9 cellular contexts compared by ENCODE assay signal in genomic region chr2:19538411-19538963, GRCh38.
DNase-seq lines count a peak whose midpoint lies in the region; ATAC-seq, FAIRE-seq and TF ChIP-seq lines count a peak whose summit lies in the region.
"Had no signal": no experiment of that assay in that cellular context is flagged by ENCODE, and none has a peak within 500 bp of the region (broad histone marks: within the 10 kb centered on the region; RNA-seq: fewer than 3 reads in every experiment).

No MANE protein-coding gene starts in this region.

- H3K9ac ChIP-seq in skeletal muscle satellite cell (ENCODE audit: low read depth, low read length) = peak overlapping the region; percentile 27

- H3K27ac ChIP-seq in gastroesophageal sphincter = peak overlapping the region; percentile 41 to 71 (median 64)

- peak; percentile 99 for FAIRE-seq in H54 (lab: Jason Lieb, UNC)

- no peak overlapping the region for H3K4me3 ChIP-seq in gastroesophageal sphincter
- peak overlapping the region; percentile 0 for H3K4me3 ChIP-seq in skeletal muscle satellite cell (ENCODE audit: low read length)

- no peak overlapping the region for H3K27ac Mint-ChIP-seq in activated CD4-positive, alpha-beta memory T cell treated with anti-CD3 and anti-CD28 coated beads for 36 hours

- H3K4me1 ChIP-seq in gastroesophageal sphincter (peaks cover 0 to 17% (median 0%) of the 10 kb centered on the region in 3 donors), skeletal muscle satellite cell (ENCODE audit: control insufficient read depth, insufficient read depth, low read length) (peaks cover 55% of the 10 kb centered on the region)

- CTCF ChIA-PET in activated CD4-positive, alpha-beta memory T cell treated with anti-CD3 and anti-CD28 coated beads for 36 hours (lab: Charles Lee) = no interaction called here

- WGBS in gastroesophageal sphincter (ENCODE audit: low coverage in 1 of 2), 2 donors = 14 to 16% methylated on average over 7 of the region's 7 CpGs

- H3K27me3 Mint-ChIP-seq in activated CD4-positive, alpha-beta memory T cell treated with anti-CD3 and anti-CD28 coated beads for 36 hours = no peaks in the 10 kb centered on the region

- TF ChIP-seq POLR2A in H54 (IDR thresholded peaks at IDR 0.05; ENCODE audit: low read depth, low read length) = no peak
- no peak for TF ChIP-seq POLR2A in gastroesophageal sphincter (IDR thresholded peaks at IDR 0.05)

- no peak overlapping the region for H3K4me3 Mint-ChIP-seq in activated CD4-positive, alpha-beta memory T cell treated with anti-CD3 and anti-CD28 coated beads for 36 hours

- no peaks in the 10 kb centered on the region for H3K36me3 Mint-ChIP-seq in activated CD4-positive, alpha-beta memory T cell treated with anti-CD3 and anti-CD28 coated beads for 36 hours

- ATAC-seq in SK-N-SH treated with all-trans-retinoic acid at 6 μM for 48 hours = peak; percentile 84
- ATAC-seq in gastroesophageal sphincter = peak; percentile 86
- no peak for ATAC-seq in HG03354 (IDR thresholded peaks at IDR 0.05; ENCODE audit: poor library complexity, severe bottlenecking, unreplicated experiment)
- ATAC-seq in HG03520 (IDR thresholded peaks at IDR 0.05; ENCODE audit: unreplicated experiment) = no peak

- DNase-seq in H54 (ENCODE audit: insufficient read length, low spot score) = peak; percentile 27
- no peak for DNase-seq in NCI-H510A treated with DMSO at 0.1 percent for 48 hours (lab: John Stamatoyannopoulos, UW)
- DNase-seq in activated CD4-positive, alpha-beta memory T cell treated with anti-CD3 and anti-CD28 coated beads for 36 hours = no peak
- DNase-seq: stimulated activated CD4-positive, alpha-beta T cell treated with anti-CD3 and anti-CD28 coated beads, Interleukin-4, amount 100 ng/mL, for 1 hour had no signal

- H3K36me3 ChIP-seq in gastroesophageal sphincter (no peaks in the 10 kb centered on the region), skeletal muscle satellite cell (ENCODE audit: insufficient read depth, low read length) (no peaks in the 10 kb centered on the region)

- H3K9me3 ChIP-seq in gastroesophageal sphincter = no peaks in the 10 kb centered on the region
- H3K9me3 ChIP-seq in skeletal muscle satellite cell (replicated peaks; ENCODE audit: low read length) = no peaks in the 10 kb centered on the region

- no peaks in the 10 kb centered on the region for H3K27me3 ChIP-seq in gastroesophageal sphincter
- H3K27me3 ChIP-seq in skeletal muscle satellite cell (ENCODE audit: control insufficient read depth, insufficient read depth, low read length) = no peaks in the 10 kb centered on the region

- H3K4me2 ChIP-seq in skeletal muscle satellite cell (ENCODE audit: low read length) = peak overlapping the region; percentile 51

- H3K9me3 Mint-ChIP-seq in activated CD4-positive, alpha-beta memory T cell treated with anti-CD3 and anti-CD28 coated beads for 36 hours = no peaks in the 10 kb centered on the region

- intact Hi-C loops in activated CD4-positive, alpha-beta memory T cell treated with anti-CD3 and anti-CD28 coated beads for 36 hours (cut with micrococcal nuclease) = no loop called here

- no peak for TF ChIP-seq EP300 in gastroesophageal sphincter (IDR thresholded peaks at IDR 0.05)

- POLR2A ChIA-PET in activated CD4-positive, alpha-beta memory T cell treated with anti-CD3 and anti-CD28 coated beads for 36 hours (lab: Charles Lee) = no interaction called here

- no peak for TF ChIP-seq CTCF in gastroesophageal sphincter (IDR thresholded peaks at IDR 0.05)

- no peaks in the 10 kb centered on the region for H3K4me1 Mint-ChIP-seq in activated CD4-positive, alpha-beta memory T cell treated with anti-CD3 and anti-CD28 coated beads for 36 hours (ENCODE audit: low read depth)

TF ChIP-seq in SK-N-SH treated with all-trans-retinoic acid at 6 μM for 48 hours, 23 proteins besides CTCF, POLR2A, EP300 and RAD21:
- TF ChIP-seq ISL1 (CRISPR knock-in tag; IDR thresholded peaks at IDR 0.05) = peak; percentile 26; the same call in 1 of the 2 replicates
- no peak for TF ChIP-seq ZNF8 (CRISPR knock-in tag; IDR thresholded peaks at IDR 0.05)

Comparison
In these comparisons a context has a peak if more than half of its experiments do, and no peak if none do; other contexts are left out.
1. ATAC-seq: peak in SK-N-SH treated with all-trans-retinoic acid at 6 μM for 48 hours (single experiment) and gastroesophageal sphincter (single experiment); none in HG03354 (single experiment) and HG03520 (single experiment).